Comparison of ENCODE assay signal across 9 cellular contexts in the genomic region with DNA sequence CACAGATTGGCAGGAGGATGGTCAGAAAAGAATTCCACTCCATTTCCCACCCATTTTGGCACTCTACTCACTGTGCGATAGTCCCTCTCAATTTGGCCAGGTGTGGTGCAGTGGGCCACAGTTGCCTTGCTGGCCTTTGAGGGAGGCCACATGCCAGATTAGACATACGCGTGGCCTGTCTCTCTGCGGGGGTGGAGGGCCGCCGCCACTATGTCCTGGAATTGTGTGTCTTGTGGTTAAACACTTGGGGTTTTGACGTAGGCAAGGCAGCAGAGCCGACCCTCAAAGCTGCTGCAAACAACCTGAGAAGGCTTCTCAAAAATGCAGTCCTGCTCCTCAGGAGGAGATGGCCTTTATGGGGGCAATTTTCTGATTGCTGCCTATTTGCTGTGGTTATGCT. TPM values are rescaled to one million over a fixed set of nuclear protein-coding genes. Genes with fewer than 3 reads are reported as not detected.
"Had no signal": no experiment of that assay in that cellular context is flagged by ENCODE, and none has a peak within 500 bp of the region (broad histone marks: within the 10 kb centered on the region; RNA-seq: fewer than 3 reads in every experiment).

No MANE protein-coding gene starts in this region.

- H3K27ac ChIP-seq: HL-60, KMS-11 had no signal

- ATAC-seq: HepG2, K562 had no signal

- H3K4me2 ChIP-seq: KMS-11 had no signal

- H3K4me3 ChIP-seq: K562 had no signal

- H3K9ac ChIP-seq: KMS-11 had no signal

- DNase-seq: IMR-90, KBM-7, KG1 had no signal

RNA-seq across cellular contexts. Expression of gene DAAM2, which starts 4.9 kb away (rescaled TPM):
- total RNA-seq: HepG2, HT-29 had no signal
- polyA plus RNA-seq: IgD-negative memory B cell had no signal
